ENCODE assay signal across 14 cellular contexts in the genomic region with DNA sequence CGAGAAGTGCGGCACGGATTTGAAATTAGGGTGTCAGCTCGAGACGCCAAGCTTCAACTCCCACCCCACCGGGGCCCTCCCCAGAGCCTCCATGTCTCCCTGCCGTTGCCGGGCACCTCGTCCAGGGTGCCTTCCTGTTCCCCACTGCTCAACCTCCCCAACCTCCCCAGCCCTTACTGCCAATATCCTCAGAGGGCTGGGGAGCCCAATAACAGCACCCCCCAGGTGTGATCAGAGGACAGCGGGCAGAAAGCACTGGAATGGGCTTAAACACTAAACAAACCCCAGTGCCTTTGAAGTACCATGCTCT.
A peak's percentile ranks its signal among the peaks of the same experiment; 100 is the strongest.
DNase-seq lines count a peak whose midpoint lies in the region; ATAC-seq and TF ChIP-seq lines count a peak whose summit lies in the region.
"Had no signal": no experiment of that assay in that cellular context is flagged by ENCODE, and none has a peak within 500 bp of the region (broad histone marks: within the 10 kb centered on the region; RNA-seq: fewer than 3 reads in every experiment).

No MANE protein-coding gene starts in this region.

- H3K27ac Mint-ChIP-seq in MCF 10A (ENCODE audit: low read depth, unreplicated experiment), result no peak overlapping the region

- no peaks in the 10 kb centered on the region for H3K27me3 Mint-ChIP-seq in MCF 10A (ENCODE audit: insufficient read depth, unreplicated experiment)

- H3K4me1 Mint-ChIP-seq in MCF 10A (ENCODE audit: insufficient read depth, unreplicated experiment), result no peaks in the 10 kb centered on the region

- no peaks in the 10 kb centered on the region for H3K27me3 ChIP-seq in GM06990 (replicated peaks; ENCODE audit: control insufficient read depth, insufficient read depth, low read length)

- no peak overlapping the region for H3K4me3 Mint-ChIP-seq in MCF 10A (ENCODE audit: unreplicated experiment)

- no TSS peak for BruUV-seq in MCF 10A (replicated peaks; lab: Mats Ljungman, UMichigan)

- H3K9me3 Mint-ChIP-seq in MCF 10A (ENCODE audit: unreplicated experiment), result peaks cover 18% of the 10 kb centered on the region

- CTCF ChIA-PET in MCF 10A (lab: Yijun Ruan, JAX), result no interaction called here

- H3K4me3 ChIP-seq in GM06990 (replicated peaks; ENCODE audit: low read depth, low read length), result no peak overlapping the region
- H3K4me3 ChIP-seq: tibial artery had no signal

- H3K36me3 Mint-ChIP-seq in MCF 10A (ENCODE audit: insufficient read depth, unreplicated experiment), result peaks cover 4% of the 10 kb centered on the region

- TF ChIP-seq CTCF in GM06990 (IDR thresholded peaks at IDR 0.05; ENCODE audit: insufficient read depth, low read length, poor library complexity, severe bottlenecking) (no peak), MCF 10A (IDR thresholded peaks at IDR 0.05; ENCODE audit: unreplicated experiment) (no peak)

- POLR2A ChIA-PET in MCF 10A (lab: Yijun Ruan, JAX), result no interaction called here

- intact Hi-C loops in MCF 10A (cut with micrococcal nuclease), result no loop called here

- DNase-seq in GM06990 (ENCODE audit: extremely low read depth, insufficient read length), result peak; percentile 68
- peak; percentile 44 for DNase-seq in germinal center (ENCODE audit: low spot score)
- DNase-seq in RPMI8226, result no peak
- no peak for DNase-seq in hypothalamus (lab: John Stamatoyannopoulos, UW)
- DNase-seq in MCF 10A (ENCODE audit: unreplicated experiment), result no peak
- no peak for DNase-seq in LoVo (ENCODE audit: low spot score)
- DNase-seq: activated gamma-delta T cell; left cardiac atrium; NCI-H187; stimulated activated CD4-positive, alpha-beta T cell treated with anti-CD3 and anti-CD28 coated beads, Interleukin-2, amount 100 ng/mL, for 48 hours; T1000 had no signal

- peak; percentile 12 for ATAC-seq in GM19324 (IDR thresholded peaks at IDR 0.05; ENCODE audit: low FRiP score, unreplicated experiment)
- ATAC-seq in HG03280 (IDR thresholded peaks at IDR 0.05; ENCODE audit: unreplicated experiment), result peak; percentile 7

- H3K36me3 ChIP-seq in GM06990 (ENCODE audit: control insufficient read depth, insufficient read depth, low read length), result no peaks in the 10 kb centered on the region
- H3K36me3 ChIP-seq: tibial artery had no signal

Comparison
In these comparisons a context has a peak if more than half of its experiments do, and no peak if none do; other contexts are left out.
1. DNase-seq: peak in GM06990 (single experiment) and germinal center (single experiment); none in RPMI8226 (single experiment), hypothalamus (0 of 51), MCF 10A (single experiment) and LoVo (single experiment).